Comparison of ENCODE assay signal across 8 cellular contexts in genomic region chr7:141700848-141701371, GRCh38. TPM values are rescaled to one million over a fixed set of nuclear protein-coding genes. Genes with fewer than 3 reads are reported as not detected.
DNase-seq lines count a peak whose midpoint lies in the region; ATAC-seq and TF ChIP-seq lines count a peak whose summit lies in the region.

No MANE protein-coding gene starts in this region.

- peak overlapping the region; percentile 83 for H3K4me2 ChIP-seq in PC-9

- TSS peak; percentile 28 for BruUV-seq in PC-9 (replicated peaks; lab: Mats Ljungman, UMichigan)

- H3F3A ChIP-seq in PC-9 (ENCODE audit: insufficient read depth, low read depth), result peaks cover 8% of the 10 kb centered on the region; the same call in 1 of the 2 replicates

- POLR2A ChIA-PET in PC-9 (lab: Charles Lee; ENCODE audit: unreplicated experiment), result interaction anchor here (0.7 kb wide), 2 partner anchors 26 to 37 kb away, joined by 3 to 6 read pairs; partner anchors contain the start of gene SSBP1

- no peaks in the 10 kb centered on the region for H3K9me3 Mint-ChIP-seq in mesothelial cell of epicardium

- H3K4me1 Mint-ChIP-seq in mesothelial cell of epicardium, result peaks cover 16% of the 10 kb centered on the region

- H3K4me3 ChIP-seq in PC-9 (peak overlapping the region; percentile 84; the same call in 1 of the 2 replicates), upper lobe of left lung (peak overlapping the region; percentile 74 to 97 (median 90))

- H3K9me2 ChIP-seq in PC-9 (ENCODE audit: insufficient read depth), result no peaks in the 10 kb centered on the region

- intact Hi-C loops in PC-9 (cut with micrococcal nuclease; ENCODE audit: unreplicated experiment), result no loop called here

- H3K27me3 ChIP-seq in PC-9 (ENCODE audit: insufficient read depth, low read depth), result no peaks in the 10 kb centered on the region
- H3K27me3 ChIP-seq in upper lobe of left lung, result no peaks in the 10 kb centered on the region

- TF ChIP-seq CTCF in PC-9 (conservative IDR thresholded peaks at IDR 0.05), result no peak
- no peak for TF ChIP-seq CTCF in mesothelial cell of epicardium (IDR thresholded peaks at IDR 0.05; ENCODE audit: unreplicated experiment)
- TF ChIP-seq CTCF in upper lobe of left lung (IDR thresholded peaks at IDR 0.05), result no peak

- peak overlapping the region; percentile 1 for H3K27ac Mint-ChIP-seq in mesothelial cell of epicardium

- TF ChIP-seq EP300 in upper lobe of left lung (IDR thresholded peaks at IDR 0.05), result no peak

- CTCF ChIA-PET in PC-9 (lab: Charles Lee), result interaction anchor here (0.6 kb wide), 1 partner anchor 1933 kb away, joined by 4 read pairs; no protein-coding TSS in a partner anchor

- H3K4me1 ChIP-seq in PC-9 (replicated peaks; ENCODE audit: insufficient read depth) (peaks cover 25% of the 10 kb centered on the region), upper lobe of left lung (peaks cover 22 to 37% (median 29%) of the 10 kb centered on the region in 4 donors)

- no peak for TF ChIP-seq POLR2A in upper lobe of left lung (IDR thresholded peaks at IDR 0.05)

- no peak overlapping the region for H2AFZ ChIP-seq in PC-9

- no peaks in the 10 kb centered on the region for H4K20me1 ChIP-seq in PC-9 (ENCODE audit: insufficient read depth)

- H3K27ac ChIP-seq in PC-9 (no peak overlapping the region), cingulate gyrus (ENCODE audit: low read depth, low read length) (peak overlapping the region; percentile 86), upper lobe of left lung (peak overlapping the region; percentile 81 to 95 (median 89))

- H3K9me3 ChIP-seq in PC-9 (ENCODE audit: insufficient read depth, low read depth), result no peaks in the 10 kb centered on the region
- H3K9me3 ChIP-seq in upper lobe of left lung, result no peaks in the 10 kb centered on the region

- ATAC-seq in upper lobe of left lung (ENCODE audit: low FRiP score in 2 of 2) (peak in 1 of 2 donors; percentile 51), GM18873 (IDR thresholded peaks at IDR 0.05; ENCODE audit: low FRiP score, unreplicated experiment) (no peak)

- H3K36me3 Mint-ChIP-seq in mesothelial cell of epicardium, result no peaks in the 10 kb centered on the region

- H3K27me3 Mint-ChIP-seq in mesothelial cell of epicardium (ENCODE audit: low read depth), result peaks cover 8% of the 10 kb centered on the region

- H3K36me3 ChIP-seq in PC-9 (ENCODE audit: low read depth) (no peaks in the 10 kb centered on the region), upper lobe of left lung (no peaks in the 10 kb centered on the region)

- WGBS in upper lobe of left lung, 2 donors, result 9 to 14% methylated on average over 20 of the region's 20 CpGs

- H3K4me3 Mint-ChIP-seq in mesothelial cell of epicardium, result peak overlapping the region; percentile 71

- peak; percentile 16 for DNase-seq in stimulated activated CD4-positive, alpha-beta T cell treated with anti-CD3 and anti-CD28 coated beads, Interleukin-15, amount 100 ng/mL, for 24 hours
- no peak for DNase-seq in stimulated activated CD4-positive, alpha-beta T cell treated with anti-CD3 and anti-CD28 coated beads, Interleukin-12 subunit alpha, Interleukin-12 subunit beta, amount 100 ng/mL, for 4 hours
- DNase-seq in PC-9 (peak in 1 of 2 experiments; percentile 8), mesothelial cell of epicardium (ENCODE audit: low spot score in 2 of 2, unreplicated experiment in 2 of 2) (no peak), upper lobe of left lung (no peak)
- DNase-seq in activated effector memory CD4-positive, alpha-beta T cell treated with anti-CD3 and anti-CD28 coated beads, Interleukin-2, amount 50 U/mL, for 16 hours, result no peak

- H3K79me2 ChIP-seq in PC-9 (ENCODE audit: low read depth), result peaks cover 25% of the 10 kb centered on the region

RNA-seq across cellular contexts. Expression of gene DENND11, which starts 1.1 kb away (rescaled TPM):
- total RNA-seq in PC-9 (2021) (49.4 and 55.6 TPM in 2 replicates), mesothelial cell of epicardium (22.4 to 22.7 TPM (median 22.7 TPM) in 3 replicates), upper lobe of left lung (10 to 100 TPM; 17.5 to 36.0 (median 29.1) TPM)

RNA-seq across cellular contexts. Expression of gene WEE2, which starts 7.2 kb away (rescaled TPM):
- not detected in 2 replicates for total RNA-seq in PC-9 (2021)
- 0.09 TPM in 1 of 3 replicates, not detected in the others for total RNA-seq in mesothelial cell of epicardium
- total RNA-seq in upper lobe of left lung, result under 1 TPM in 1 of 6 donors, not detected in 5; 0.78 TPM

RNA-seq across cellular contexts. Expression of gene SSBP1, which starts 37.2 kb away (rescaled TPM):
- total RNA-seq in PC-9 (2021) (150 and 193 TPM in 2 replicates), mesothelial cell of epicardium (120 to 127 TPM (median 123 TPM) in 3 replicates), upper lobe of left lung (100 to 1,000 TPM in 1 of 6 donors, 10 to 100 TPM in 5; 30.2 to 114 (median 66.8) TPM)
